In the genomic region with DNA sequence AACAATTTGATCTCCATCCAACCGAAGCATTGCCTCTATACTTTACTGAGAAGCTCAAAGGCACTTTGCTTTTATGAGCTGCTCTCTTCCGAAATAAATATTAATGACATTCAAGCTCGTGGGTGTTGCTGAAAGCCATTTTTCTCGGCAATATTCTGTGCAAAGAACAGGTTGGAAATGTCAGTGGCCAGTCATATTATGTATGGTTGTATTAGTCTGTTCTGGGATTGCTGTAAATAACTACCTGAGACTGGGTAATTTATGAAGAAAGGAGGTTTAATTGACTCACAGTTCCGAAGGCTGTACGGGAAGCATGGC, we compare ENCODE assay signal across 2 cellular contexts.
TF ChIP-seq lines count a peak whose summit lies in the region.

No MANE protein-coding gene starts in this region.

TF ChIP-seq in A549, 52 proteins besides CTCF, POLR2A, EP300 and RAD21:
- TF ChIP-seq SREBF2 (IDR thresholded peaks at IDR 0.05) (no peak), CBX8 (IDR thresholded peaks at IDR 0.05) (no peak), ZC3H11A (IDR thresholded peaks at IDR 0.05) (no peak), ZNF302 (CRISPR knock-in tag; IDR thresholded peaks at IDR 0.05) (no peak), RNF2 (IDR thresholded peaks at IDR 0.05; ENCODE audit: borderline replicate concordance, low read depth) (no peak), MAZ (IDR thresholded peaks at IDR 0.05; ENCODE audit: borderline replicate concordance, low read depth, low read length) (no peak), CHD2 (IDR thresholded peaks at IDR 0.05; ENCODE audit: low read length, partially characterized antibody) (no peak), KDM5A (IDR thresholded peaks at IDR 0.05) (no peak), MAFK (IDR thresholded peaks at IDR 0.05; ENCODE audit: partially characterized antibody) (no peak), SMC3 (IDR thresholded peaks at IDR 0.05) (no peak), HOXA7 (CRISPR knock-in tag; IDR thresholded peaks at IDR 0.05) (no peak)
- TF ChIP-seq, protein P1, sequence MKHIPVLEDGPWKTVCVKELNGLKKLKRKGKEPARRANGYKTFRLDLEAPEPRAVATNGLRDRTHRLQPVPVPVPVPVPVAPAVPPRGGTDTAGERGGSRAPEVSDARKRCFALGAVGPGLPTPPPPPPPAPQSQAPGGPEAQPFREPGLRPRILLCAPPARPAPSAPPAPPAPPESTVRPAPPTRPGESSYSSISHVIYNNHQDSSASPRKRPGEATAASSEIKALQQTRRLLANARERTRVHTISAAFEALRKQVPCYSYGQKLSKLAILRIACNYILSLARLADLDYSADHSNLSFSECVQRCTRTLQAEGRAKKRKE (CRISPR knock-in tag; IDR thresholded peaks at IDR 0.05; ENCODE audit: low read depth): no peak
- TF ChIP-seq, protein P2, sequence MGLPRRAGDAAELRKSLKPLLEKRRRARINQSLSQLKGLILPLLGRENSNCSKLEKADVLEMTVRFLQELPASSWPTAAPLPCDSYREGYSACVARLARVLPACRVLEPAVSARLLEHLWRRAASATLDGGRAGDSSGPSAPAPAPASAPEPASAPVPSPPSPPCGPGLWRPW (IDR thresholded peaks at IDR 0.05): no peak
- TF ChIP-seq, protein P3, sequence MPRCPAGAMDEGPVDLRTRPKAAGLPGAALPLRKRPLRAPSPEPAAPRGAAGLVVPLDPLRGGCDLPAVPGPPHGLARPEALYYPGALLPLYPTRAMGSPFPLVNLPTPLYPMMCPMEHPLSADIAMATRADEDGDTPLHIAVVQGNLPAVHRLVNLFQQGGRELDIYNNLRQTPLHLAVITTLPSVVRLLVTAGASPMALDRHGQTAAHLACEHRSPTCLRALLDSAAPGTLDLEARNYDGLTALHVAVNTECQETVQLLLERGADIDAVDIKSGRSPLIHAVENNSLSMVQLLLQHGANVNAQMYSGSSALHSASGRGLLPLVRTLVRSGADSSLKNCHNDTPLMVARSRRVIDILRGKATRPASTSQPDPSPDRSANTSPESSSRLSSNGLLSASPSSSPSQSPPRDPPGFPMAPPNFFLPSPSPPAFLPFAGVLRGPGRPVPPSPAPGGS (IDR thresholded peaks at IDR 0.05): no peak
TF ChIP-seq in A549: peak in this region for 0.

TF ChIP-seq in GM23338, 12 proteins besides CTCF, POLR2A, EP300 and RAD21:
- no peak for TF ChIP-seq ZNF114 (CRISPR knock-in tag; IDR thresholded peaks at IDR 0.05)
- no peak for TF ChIP-seq POLR2AphosphoS5 (IDR thresholded peaks at IDR 0.05; ENCODE audit: low read depth)
- no peak for TF ChIP-seq ZNF331 (CRISPR knock-in tag; IDR thresholded peaks at IDR 0.05; ENCODE audit: low read depth)
- TF ChIP-seq, protein P4, sequence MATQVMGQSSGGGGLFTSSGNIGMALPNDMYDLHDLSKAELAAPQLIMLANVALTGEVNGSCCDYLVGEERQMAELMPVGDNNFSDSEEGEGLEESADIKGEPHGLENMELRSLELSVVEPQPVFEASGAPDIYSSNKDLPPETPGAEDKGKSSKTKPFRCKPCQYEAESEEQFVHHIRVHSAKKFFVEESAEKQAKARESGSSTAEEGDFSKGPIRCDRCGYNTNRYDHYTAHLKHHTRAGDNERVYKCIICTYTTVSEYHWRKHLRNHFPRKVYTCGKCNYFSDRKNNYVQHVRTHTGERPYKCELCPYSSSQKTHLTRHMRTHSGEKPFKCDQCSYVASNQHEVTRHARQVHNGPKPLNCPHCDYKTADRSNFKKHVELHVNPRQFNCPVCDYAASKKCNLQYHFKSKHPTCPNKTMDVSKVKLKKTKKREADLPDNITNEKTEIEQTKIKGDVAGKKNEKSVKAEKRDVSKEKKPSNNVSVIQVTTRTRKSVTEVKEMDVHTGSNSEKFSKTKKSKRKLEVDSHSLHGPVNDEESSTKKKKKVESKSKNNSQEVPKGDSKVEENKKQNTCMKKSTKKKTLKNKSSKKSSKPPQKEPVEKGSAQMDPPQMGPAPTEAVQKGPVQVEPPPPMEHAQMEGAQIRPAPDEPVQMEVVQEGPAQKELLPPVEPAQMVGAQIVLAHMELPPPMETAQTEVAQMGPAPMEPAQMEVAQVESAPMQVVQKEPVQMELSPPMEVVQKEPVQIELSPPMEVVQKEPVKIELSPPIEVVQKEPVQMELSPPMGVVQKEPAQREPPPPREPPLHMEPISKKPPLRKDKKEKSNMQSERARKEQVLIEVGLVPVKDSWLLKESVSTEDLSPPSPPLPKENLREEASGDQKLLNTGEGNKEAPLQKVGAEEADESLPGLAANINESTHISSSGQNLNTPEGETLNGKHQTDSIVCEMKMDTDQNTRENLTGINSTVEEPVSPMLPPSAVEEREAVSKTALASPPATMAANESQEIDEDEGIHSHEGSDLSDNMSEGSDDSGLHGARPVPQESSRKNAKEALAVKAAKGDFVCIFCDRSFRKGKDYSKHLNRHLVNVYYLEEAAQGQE (IDR thresholded peaks at IDR 0.05; ENCODE audit: unreplicated experiment): no peak
- TF ChIP-seq, protein P5, sequence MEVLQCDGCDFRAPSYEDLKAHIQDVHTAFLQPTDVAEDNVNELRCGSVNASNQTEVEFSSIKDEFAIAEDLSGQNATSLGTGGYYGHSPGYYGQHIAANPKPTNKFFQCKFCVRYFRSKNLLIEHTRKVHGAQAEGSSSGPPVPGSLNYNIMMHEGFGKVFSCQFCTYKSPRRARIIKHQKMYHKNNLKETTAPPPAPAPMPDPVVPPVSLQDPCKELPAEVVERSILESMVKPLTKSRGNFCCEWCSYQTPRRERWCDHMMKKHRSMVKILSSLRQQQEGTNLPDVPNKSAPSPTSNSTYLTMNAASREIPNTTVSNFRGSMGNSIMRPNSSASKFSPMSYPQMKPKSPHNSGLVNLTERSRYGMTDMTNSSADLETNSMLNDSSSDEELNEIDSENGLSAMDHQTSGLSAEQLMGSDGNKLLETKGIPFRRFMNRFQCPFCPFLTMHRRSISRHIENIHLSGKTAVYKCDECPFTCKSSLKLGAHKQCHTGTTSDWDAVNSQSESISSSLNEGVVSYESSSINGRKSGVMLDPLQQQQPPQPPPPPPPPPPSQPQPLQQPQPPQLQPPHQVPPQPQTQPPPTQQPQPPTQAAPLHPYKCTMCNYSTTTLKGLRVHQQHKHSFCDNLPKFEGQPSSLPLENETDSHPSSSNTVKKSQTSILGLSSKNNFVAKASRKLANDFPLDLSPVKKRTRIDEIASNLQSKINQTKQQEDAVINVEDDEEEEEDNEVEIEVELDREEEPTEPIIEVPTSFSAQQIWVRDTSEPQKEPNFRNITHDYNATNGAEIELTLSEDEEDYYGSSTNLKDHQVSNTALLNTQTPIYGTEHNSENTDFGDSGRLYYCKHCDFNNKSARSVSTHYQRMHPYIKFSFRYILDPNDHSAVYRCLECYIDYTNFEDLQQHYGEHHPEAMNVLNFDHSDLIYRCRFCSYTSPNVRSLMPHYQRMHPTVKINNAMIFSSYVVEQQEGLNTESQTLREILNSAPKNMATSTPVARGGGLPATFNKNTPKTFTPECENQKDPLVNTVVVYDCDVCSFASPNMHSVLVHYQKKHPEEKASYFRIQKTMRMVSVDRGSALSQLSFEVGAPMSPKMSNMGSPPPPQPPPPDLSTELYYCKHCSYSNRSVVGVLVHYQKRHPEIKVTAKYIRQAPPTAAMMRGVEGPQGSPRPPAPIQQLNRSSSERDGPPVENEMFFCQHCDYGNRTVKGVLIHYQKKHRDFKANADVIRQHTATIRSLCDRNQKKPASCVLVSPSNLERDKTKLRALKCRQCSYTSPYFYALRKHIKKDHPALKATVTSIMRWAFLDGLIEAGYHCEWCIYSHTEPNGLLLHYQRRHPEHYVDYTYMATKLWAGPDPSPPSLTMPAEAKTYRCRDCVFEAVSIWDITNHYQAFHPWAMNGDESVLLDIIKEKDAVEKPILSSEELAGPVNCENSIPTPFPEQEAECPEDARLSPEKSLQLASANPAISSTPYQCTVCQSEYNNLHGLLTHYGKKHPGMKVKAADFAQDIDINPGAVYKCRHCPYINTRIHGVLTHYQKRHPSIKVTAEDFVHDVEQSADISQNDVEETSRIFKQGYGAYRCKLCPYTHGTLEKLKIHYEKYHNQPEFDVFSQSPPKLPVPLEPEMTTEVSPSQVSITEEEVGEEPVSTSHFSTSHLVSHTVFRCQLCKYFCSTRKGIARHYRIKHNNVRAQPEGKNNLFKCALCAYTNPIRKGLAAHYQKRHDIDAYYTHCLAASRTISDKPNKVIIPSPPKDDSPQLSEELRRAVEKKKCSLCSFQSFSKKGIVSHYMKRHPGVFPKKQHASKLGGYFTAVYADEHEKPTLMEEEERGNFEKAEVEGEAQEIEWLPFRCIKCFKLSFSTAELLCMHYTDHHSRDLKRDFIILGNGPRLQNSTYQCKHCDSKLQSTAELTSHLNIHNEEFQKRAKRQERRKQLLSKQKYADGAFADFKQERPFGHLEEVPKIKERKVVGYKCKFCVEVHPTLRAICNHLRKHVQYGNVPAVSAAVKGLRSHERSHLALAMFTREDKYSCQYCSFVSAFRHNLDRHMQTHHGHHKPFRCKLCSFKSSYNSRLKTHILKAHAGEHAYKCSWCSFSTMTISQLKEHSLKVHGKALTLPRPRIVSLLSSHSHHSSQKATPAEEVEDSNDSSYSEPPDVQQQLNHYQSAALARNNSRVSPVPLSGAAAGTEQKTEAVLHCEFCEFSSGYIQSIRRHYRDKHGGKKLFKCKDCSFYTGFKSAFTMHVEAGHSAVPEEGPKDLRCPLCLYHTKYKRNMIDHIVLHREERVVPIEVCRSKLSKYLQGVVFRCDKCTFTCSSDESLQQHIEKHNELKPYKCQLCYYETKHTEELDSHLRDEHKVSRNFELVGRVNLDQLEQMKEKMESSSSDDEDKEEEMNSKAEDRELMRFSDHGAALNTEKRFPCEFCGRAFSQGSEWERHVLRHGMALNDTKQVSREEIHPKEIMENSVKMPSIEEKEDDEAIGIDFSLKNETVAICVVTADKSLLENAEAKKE (CRISPR knock-in tag; IDR thresholded peaks at IDR 0.05): no peak
- no peak for TF ChIP-seq JUNB (IDR thresholded peaks at IDR 0.05; ENCODE audit: unreplicated experiment)
- TF ChIP-seq NANOG (IDR thresholded peaks at IDR 0.05; ENCODE audit: borderline replicate concordance): no peak
- TF ChIP-seq STAT1 (IDR thresholded peaks at IDR 0.05; ENCODE audit: unreplicated experiment): no peak
- TF ChIP-seq EZH2 (IDR thresholded peaks at IDR 0.05; ENCODE audit: low read depth, unreplicated experiment): no peak
- TF ChIP-seq, protein P6, sequence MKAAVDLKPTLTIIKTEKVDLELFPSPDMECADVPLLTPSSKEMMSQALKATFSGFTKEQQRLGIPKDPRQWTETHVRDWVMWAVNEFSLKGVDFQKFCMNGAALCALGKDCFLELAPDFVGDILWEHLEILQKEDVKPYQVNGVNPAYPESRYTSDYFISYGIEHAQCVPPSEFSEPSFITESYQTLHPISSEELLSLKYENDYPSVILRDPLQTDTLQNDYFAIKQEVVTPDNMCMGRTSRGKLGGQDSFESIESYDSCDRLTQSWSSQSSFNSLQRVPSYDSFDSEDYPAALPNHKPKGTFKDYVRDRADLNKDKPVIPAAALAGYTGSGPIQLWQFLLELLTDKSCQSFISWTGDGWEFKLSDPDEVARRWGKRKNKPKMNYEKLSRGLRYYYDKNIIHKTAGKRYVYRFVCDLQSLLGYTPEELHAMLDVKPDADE (IDR thresholded peaks at IDR 0.05): no peak
- TF ChIP-seq EZH2phosphoT487 (IDR thresholded peaks at IDR 0.05; ENCODE audit: unreplicated experiment): no peak
- TF ChIP-seq CREB1 (CRISPR knock-in tag; IDR thresholded peaks at IDR 0.05; ENCODE audit: low read depth): no peak
